Comparison of ENCODE assay signal across 10 cellular contexts in genomic region chr3:150605998-150606641, GRCh38. TPM values are rescaled to one million over a fixed set of nuclear protein-coding genes. Genes with fewer than 3 reads are reported as not detected.
DNase-seq lines count a peak whose midpoint lies in the region; ATAC-seq and TF ChIP-seq lines count a peak whose summit lies in the region.
"Had no signal": no experiment of that assay in that cellular context is flagged by ENCODE, and none has a peak within 500 bp of the region (broad histone marks: within the 10 kb centered on the region; RNA-seq: fewer than 3 reads in every experiment).

No MANE protein-coding gene starts in this region.

- TF ChIP-seq CTCF in HFFc6 (IDR thresholded peaks at IDR 0.05) (no peak), WTC11 (IDR thresholded peaks at IDR 0.05) (no peak)

- H3K27me3 ChIP-seq in CD4-positive, CD25-positive, alpha-beta regulatory T cell (ENCODE audit: control insufficient read depth, insufficient read depth, low read length) = no peaks in the 10 kb centered on the region
- H3K27me3 ChIP-seq in mesendoderm (ENCODE audit: insufficient read depth, low read length, poor library complexity) = no peaks in the 10 kb centered on the region

- H4K8ac ChIP-seq in mesendoderm (ENCODE audit: low read depth, low read length) = no peak overlapping the region

- no peak overlapping the region for H2AK5ac ChIP-seq in mesendoderm (ENCODE audit: low read length)

- H3K9me3 ChIP-seq in CD4-positive, CD25-positive, alpha-beta regulatory T cell (ENCODE audit: control insufficient read depth in 2 of 2, low read length in 2 of 2) = no peaks in the 10 kb centered on the region

- H3K4me1 ChIP-seq in CD4-positive, CD25-positive, alpha-beta regulatory T cell (ENCODE audit: control insufficient read depth, insufficient read depth, low read length, poor library complexity, severe bottlenecking) = peaks cover 65% of the 10 kb centered on the region
- peaks cover 2% of the 10 kb centered on the region for H3K4me1 ChIP-seq in mesendoderm (ENCODE audit: control insufficient read depth, low read depth, low read length)

- no peak for DNase-seq in CD4-positive, CD25-positive, alpha-beta regulatory T cell
- no peak for DNase-seq in HFFc6
- no peak for DNase-seq in WTC11 (ENCODE audit: low spot score)
- DNase-seq in mesendoderm = no peak
- DNase-seq in epidermal melanocyte (ENCODE audit: insufficient read length, low spot score) = no peak
- DNase-seq in NCI-H1436 (lab: John Stamatoyannopoulos, UW) = no peak
- no peak for DNase-seq in HuH-7 (ENCODE audit: low spot score)
- DNase-seq in T-helper 9 cell = no peak
- DNase-seq: NCI-H510A treated with DMSO at 0.1 percent for 48 hours; stimulated activated CD4-positive, alpha-beta T cell treated with anti-CD3 and anti-CD28 coated beads, Interleukin-4, amount 100 ng/mL, for 24 hours had no signal

- no peak overlapping the region for H3K27ac ChIP-seq in CD4-positive, CD25-positive, alpha-beta regulatory T cell (ENCODE audit: insufficient read depth, low read length, poor library complexity, severe bottlenecking)
- H3K27ac ChIP-seq in mesendoderm (ENCODE audit: low read depth, low read length) = no peak overlapping the region

- no peak overlapping the region for H3K18ac ChIP-seq in mesendoderm (ENCODE audit: low read length)

- no peak overlapping the region for H3K23ac ChIP-seq in mesendoderm (ENCODE audit: low read length)

- peak overlapping the region; percentile 75 for H3K4me3 ChIP-seq in CD4-positive, CD25-positive, alpha-beta regulatory T cell (ENCODE audit: low read depth, low read length)
- no peak overlapping the region for H3K4me3 ChIP-seq in mesendoderm (ENCODE audit: low read length)

- no peak overlapping the region for H4K5ac ChIP-seq in mesendoderm (ENCODE audit: low read length)

- no peak overlapping the region for H3K9ac ChIP-seq in mesendoderm (ENCODE audit: low read length)

- no peak overlapping the region for H2BK5ac ChIP-seq in mesendoderm (ENCODE audit: low read length)

- CTCF ChIA-PET in WTC11 (lab: Charles Lee) = no interaction called here

- no peak overlapping the region for H3K4ac ChIP-seq in mesendoderm (ENCODE audit: low read depth, low read length)

- H3K56ac ChIP-seq in mesendoderm (ENCODE audit: low read length) = peak overlapping the region; percentile 38

- peaks cover 11% of the 10 kb centered on the region for H3K36me3 ChIP-seq in CD4-positive, CD25-positive, alpha-beta regulatory T cell (ENCODE audit: control insufficient read depth, insufficient read depth, low read length)
- no peaks in the 10 kb centered on the region for H3K36me3 ChIP-seq in mesendoderm (ENCODE audit: control insufficient read depth, insufficient read depth, low read length)

- H3K36me3 Mint-ChIP-seq in CD4-positive, CD25-positive, alpha-beta regulatory T cell = peaks cover 14% of the 10 kb centered on the region
- H3K36me3 Mint-ChIP-seq in HFFc6 (ENCODE audit: low read depth) (peaks cover 17% of the 10 kb centered on the region), WTC11 (peaks cover 12% of the 10 kb centered on the region)

- peak overlapping the region; percentile 69 to 99 (median 85) for H3K4me3 Mint-ChIP-seq in CD4-positive, CD25-positive, alpha-beta regulatory T cell
- peak overlapping the region; percentile 94 for H3K4me3 Mint-ChIP-seq in HFFc6
- H3K4me3 Mint-ChIP-seq in WTC11 = peak overlapping the region; percentile 17

- H3K79me2 ChIP-seq in mesendoderm (ENCODE audit: control insufficient read depth, insufficient read depth, low read length) = peaks cover 45% of the 10 kb centered on the region

- no peak overlapping the region for H2BK15ac ChIP-seq in mesendoderm (replicated peaks; ENCODE audit: low read depth)

- H3K27me3 Mint-ChIP-seq in CD4-positive, CD25-positive, alpha-beta regulatory T cell = peaks cover 12% of the 10 kb centered on the region
- H3K27me3 Mint-ChIP-seq in HFFc6 (ENCODE audit: insufficient read depth) (no peaks in the 10 kb centered on the region; the same call in 1 of the 2 replicates), WTC11 (ENCODE audit: low read depth) (no peaks in the 10 kb centered on the region)

- H3K9me3 Mint-ChIP-seq in CD4-positive, CD25-positive, alpha-beta regulatory T cell = peaks cover 0 to 4% (median 0%) of the 10 kb centered on the region in 7 donors
- H3K9me3 Mint-ChIP-seq in HFFc6 (no peaks in the 10 kb centered on the region), WTC11 (no peaks in the 10 kb centered on the region)

- no peak for ATAC-seq in CD4-positive, CD25-positive, alpha-beta regulatory T cell (ENCODE audit: low read depth in 2 of 2)
- no peak for ATAC-seq in WTC11

- H2BK120ac ChIP-seq in mesendoderm (ENCODE audit: low read depth, low read length) = no peak overlapping the region

- POLR2A ChIA-PET in WTC11 (lab: Charles Lee) = interaction anchor here (0.6 to 0.7 kb wide), 3 partner anchors 158 to 597 kb away, joined by 4 to 5 read pairs (median 4); partner anchors contain the start of gene GPR171

- peaks cover 49 to 88% (median 71%) of the 10 kb centered on the region in 4 donors for H3K4me1 Mint-ChIP-seq in CD4-positive, CD25-positive, alpha-beta regulatory T cell
- H3K4me1 Mint-ChIP-seq in HFFc6 (ENCODE audit: low read depth) = peaks cover 66% of the 10 kb centered on the region
- H3K4me1 Mint-ChIP-seq in WTC11 = peaks cover 69% of the 10 kb centered on the region

- H3K27ac Mint-ChIP-seq in CD4-positive, CD25-positive, alpha-beta regulatory T cell = peak overlapping the region in 1 of 3 donors; percentile 42
- H3K27ac Mint-ChIP-seq in HFFc6 = peak overlapping the region; percentile 6; the same call in 1 of the 2 replicates
- H3K27ac Mint-ChIP-seq in WTC11 = peak overlapping the region; percentile 83

- H3K79me1 ChIP-seq in mesendoderm (ENCODE audit: low read length) = peaks cover 8% of the 10 kb centered on the region

- no peak overlapping the region for H3K4me2 ChIP-seq in mesendoderm (ENCODE audit: low read length)

- WGBS in mesendoderm (ENCODE audit: extremely low coverage, insufficient coverage, low lambda C conversion rate) = no CpG with 5 or more reads among the region's 9 CpGs

TF ChIP-seq in WTC11, 78 proteins besides CTCF, POLR2A, EP300 and RAD21:
- TF ChIP-seq NFYB (CRISPR knock-in tag; conservative IDR thresholded peaks at IDR 0.05; ENCODE audit: low read depth) (no peak), ESRRA (CRISPR knock-in tag; IDR thresholded peaks at IDR 0.05; ENCODE audit: borderline replicate concordance) (no peak), RELA (CRISPR knock-in tag; IDR thresholded peaks at IDR 0.05; ENCODE audit: borderline replicate concordance) (no peak), E2F4 (CRISPR knock-in tag; IDR thresholded peaks at IDR 0.05; ENCODE audit: borderline replicate concordance, low read depth) (no peak)
TF ChIP-seq in WTC11: peak in this region for 0.

RNA-seq across cellular contexts. Expression of gene SELENOT, which starts 3.0 kb away (rescaled TPM):
- total RNA-seq in CD4-positive, CD25-positive, alpha-beta regulatory T cell = 102 TPM
- 100 to 1,000 TPM; 301 to 418 (median 321) TPM for polyA plus RNA-seq in CD4-positive, CD25-positive, alpha-beta regulatory T cell
- 100 to 1,000 TPM; 144 to 189 (median 180) TPM for total RNA-seq in HFFc6 (2021; fragmentation: NEBNext Ultra II Directional; extraction: Animal tissue kit (Norgen Biotek cat#: 25700))
- total RNA-seq in WTC11 (2021) = 48.3 to 57.0 TPM (median 53.4 TPM) in 3 replicates
- polyA plus RNA-seq in mesendoderm (2013, experiment 1 of 2) = 39.8 TPM
- polyA plus RNA-seq in mesendoderm (2013, experiment 2 of 2) = 41.1 TPM

RNA-seq across cellular contexts. Expression of gene EIF2A, which starts 59.5 kb away (rescaled TPM):
- total RNA-seq in CD4-positive, CD25-positive, alpha-beta regulatory T cell = 94.4 TPM
- 10 to 100 TPM; 34.1 to 56.2 (median 45.2) TPM for polyA plus RNA-seq in CD4-positive, CD25-positive, alpha-beta regulatory T cell
- total RNA-seq in HFFc6 (2021; fragmentation: NEBNext Ultra II Directional; extraction: Animal tissue kit (Norgen Biotek cat#: 25700)) = 10 to 100 TPM; 69.6 to 85.9 (median 75.0) TPM
- total RNA-seq in WTC11 (2021) = 76.2 to 88.4 TPM (median 82.7 TPM) in 3 replicates
- polyA plus RNA-seq in mesendoderm (2013, experiment 1 of 2) = 107 TPM
- 108 TPM for polyA plus RNA-seq in mesendoderm (2013, experiment 2 of 2)

RNA-seq across cellular contexts. Expression of gene SERP1, which starts 59.8 kb away (rescaled TPM):
- total RNA-seq in CD4-positive, CD25-positive, alpha-beta regulatory T cell = 104 TPM
- polyA plus RNA-seq in CD4-positive, CD25-positive, alpha-beta regulatory T cell = 100 to 1,000 TPM; 133 to 160 (median 147) TPM
- total RNA-seq in HFFc6 (2021; fragmentation: NEBNext Ultra II Directional; extraction: Animal tissue kit (Norgen Biotek cat#: 25700)) = 100 to 1,000 TPM; 108 to 122 (median 112) TPM
- total RNA-seq in WTC11 (2021) = 86.9 to 98.3 TPM (median 94.9 TPM) in 3 replicates
- polyA plus RNA-seq in mesendoderm (2013, experiment 1 of 2) = 89.8 TPM
- polyA plus RNA-seq in mesendoderm (2013, experiment 2 of 2) = 93.4 TPM

Comparison
In these comparisons a context has a peak if more than half of its experiments do, and no peak if none do; other contexts are left out.
1. H3K4me3 Mint-ChIP-seq: peak in every context shown above with its lines; median percentile 94 in HFFc6; 85 in CD4-positive, CD25-positive, alpha-beta regulatory T cell; 17 in WTC11.